In genomic region chr12:106753526-106753925, GRCh38 we compare ENCODE assay signal across 9 cellular contexts.
DNase-seq lines count a peak whose midpoint lies in the region; ATAC-seq and TF ChIP-seq lines count a peak whose summit lies in the region.
"Had no signal": no experiment of that assay in that cellular context is flagged by ENCODE, and none has a peak within 500 bp of the region (broad histone marks: within the 10 kb centered on the region; RNA-seq: fewer than 3 reads in every experiment).

No MANE protein-coding gene starts in this region.

- ATAC-seq in GM18502 (IDR thresholded peaks at IDR 0.05; ENCODE audit: poor library complexity, unreplicated experiment) (peak; percentile 99), HG02678 (IDR thresholded peaks at IDR 0.05; ENCODE audit: unreplicated experiment) (peak; percentile 99)

- H3K9me3 Mint-ChIP-seq in activated naive CD8-positive, alpha-beta T cell (ENCODE audit: low read depth) = no peaks in the 10 kb centered on the region
- peaks cover 14% of the 10 kb centered on the region for H3K9me3 Mint-ChIP-seq in nephron progenitor cell
- H3K9me3 Mint-ChIP-seq: natural killer cell had no signal

- H3K27me3 Mint-ChIP-seq in activated naive CD8-positive, alpha-beta T cell = no peaks in the 10 kb centered on the region
- H3K27me3 Mint-ChIP-seq in nephron progenitor cell (ENCODE audit: low read depth, poor library complexity) = peaks cover 7% of the 10 kb centered on the region

- no peak for TF ChIP-seq CTCF in nephron progenitor cell (IDR thresholded peaks at IDR 0.05)

- H3K4me3 Mint-ChIP-seq in activated naive CD8-positive, alpha-beta T cell = peak overlapping the region; percentile 57
- H3K4me3 Mint-ChIP-seq in nephron progenitor cell = no peak overlapping the region
- H3K4me3 Mint-ChIP-seq: natural killer cell had no signal

- H3K36me3 Mint-ChIP-seq in activated naive CD8-positive, alpha-beta T cell = no peaks in the 10 kb centered on the region
- H3K36me3 Mint-ChIP-seq in nephron progenitor cell (ENCODE audit: low read depth) = peaks cover 7% of the 10 kb centered on the region
- H3K36me3 Mint-ChIP-seq: natural killer cell had no signal

- H3K27ac Mint-ChIP-seq in activated naive CD8-positive, alpha-beta T cell = peak overlapping the region; percentile 87
- H3K27ac Mint-ChIP-seq in nephron progenitor cell = no peak overlapping the region
- H3K27ac Mint-ChIP-seq: natural killer cell had no signal

- DNase-seq in NOMO-1 (lab: John Stamatoyannopoulos, UW; ENCODE audit: unreplicated experiment in 2 of 2) = peak; percentile 41 to 54
- DNase-seq in nephron progenitor cell = no peak
- DNase-seq in cerebellar nuclear complex (lab: John Stamatoyannopoulos, UW) = no peak
- no peak for DNase-seq in cortex of kidney (lab: John Stamatoyannopoulos, UW)
- DNase-seq in NCI-H2081 (lab: John Stamatoyannopoulos, UW) = no peak
- DNase-seq: natural killer cell had no signal

- H3K4me1 Mint-ChIP-seq in activated naive CD8-positive, alpha-beta T cell (ENCODE audit: low read depth) = peaks cover 36% of the 10 kb centered on the region
- peaks cover 12% of the 10 kb centered on the region for H3K4me1 Mint-ChIP-seq in nephron progenitor cell
- H3K4me1 Mint-ChIP-seq: natural killer cell had no signal

Comparison
In these comparisons a context has a peak if more than half of its experiments do, and no peak if none do; other contexts are left out.
1. DNase-seq: peak in NOMO-1 (2 of 2); none in nephron progenitor cell (single experiment), cerebellar nuclear complex (0 of 2), cortex of kidney (single experiment) and NCI-H2081 (0 of 2).